ENCODE assay signal across 8 cellular contexts in the genomic region with DNA sequence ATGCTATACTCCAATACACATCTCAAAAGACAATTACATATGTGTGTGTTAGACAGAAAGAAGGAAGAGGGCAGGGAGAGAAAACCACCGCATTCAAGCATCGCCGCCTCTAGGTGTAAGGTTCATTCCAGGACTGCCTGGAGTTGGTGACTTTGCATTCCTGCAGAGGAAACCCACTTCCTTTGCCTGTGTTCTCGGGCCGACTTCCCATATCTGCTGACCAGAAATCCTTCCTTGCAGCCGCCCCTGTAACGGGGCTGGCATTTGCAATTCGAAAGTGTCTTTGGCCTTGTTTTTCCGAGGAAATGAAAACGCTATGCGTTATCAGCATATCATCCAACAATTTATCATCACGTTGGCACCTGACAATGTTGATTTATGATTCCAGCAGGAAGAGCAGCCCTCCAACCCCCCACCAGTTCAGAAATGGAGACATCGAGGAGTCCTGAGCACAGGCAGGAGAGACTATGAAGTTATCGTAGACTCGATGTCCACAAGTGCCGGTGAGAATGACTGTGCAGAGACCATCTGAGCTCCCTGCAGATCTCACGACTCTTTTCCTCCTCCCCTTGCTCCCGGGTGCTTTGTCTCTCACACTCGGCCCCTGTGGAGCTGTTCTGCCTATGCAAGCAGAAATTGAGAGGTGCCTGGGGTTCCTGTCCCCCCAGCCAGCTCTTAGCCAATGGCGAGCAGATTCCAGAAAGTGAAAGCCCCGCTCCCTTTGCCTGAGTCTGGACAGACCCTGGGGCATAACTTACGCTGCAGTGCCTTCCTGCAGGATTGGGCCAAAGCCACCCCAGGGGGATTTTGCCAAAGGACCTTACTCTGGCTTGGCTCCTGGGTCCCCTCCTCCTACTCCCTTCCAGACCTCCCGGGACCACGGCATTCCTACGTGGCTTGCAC.
DNase-seq lines count a peak whose midpoint lies in the region; ATAC-seq and TF ChIP-seq lines count a peak whose summit lies in the region.

No MANE protein-coding gene starts in this region.

- 76% methylated on average over 25 of the region's 25 CpGs for WGBS in mesenchymal stem cell

- H3K4ac ChIP-seq in mesenchymal stem cell (ENCODE audit: low read depth in 1 of 2, low read length in 2 of 2) = no peak overlapping the region

- peak overlapping the region; percentile 89 for H3K9ac ChIP-seq in mesenchymal stem cell (ENCODE audit: low read length)

- H3K27ac ChIP-seq in cingulate gyrus (ENCODE audit: low read depth, low read length) = peak overlapping the region; percentile 39
- H3K27ac ChIP-seq in mesenchymal stem cell (ENCODE audit: low read length, poor library complexity, severe bottlenecking) = peak overlapping the region; percentile 68
- H3K27ac ChIP-seq in uterus = peak overlapping the region; percentile 8 to 70

- H2AFZ ChIP-seq in mesenchymal stem cell (ENCODE audit: low read depth, low read length) = no peak overlapping the region

- H3K36me3 ChIP-seq in mesenchymal stem cell (ENCODE audit: control insufficient read depth in 1 of 2, insufficient read depth in 2 of 2, low read depth in 1 of 2, low read length in 2 of 2) (no peaks in the 10 kb centered on the region), uterus (no peaks in the 10 kb centered on the region)

- no peaks in the 10 kb centered on the region for H3K27me3 ChIP-seq in mesenchymal stem cell (ENCODE audit: control insufficient read depth in 1 of 2, insufficient read depth in 1 of 2, low read length in 2 of 2)
- no peaks in the 10 kb centered on the region for H3K27me3 ChIP-seq in uterus

- H2BK120ac ChIP-seq in mesenchymal stem cell (ENCODE audit: low read depth, low read length) = peak overlapping the region; percentile 45

- peak; percentile 90 for DNase-seq in A172 (ENCODE audit: low spot score)
- no peak for DNase-seq in mesenchymal stem cell
- no peak for DNase-seq in uterus
- DNase-seq in DMS53 treated with DMSO at 0.1 percent for 48 hours (lab: John Stamatoyannopoulos, UW; ENCODE audit: unreplicated experiment) = no peak

- H3K18ac ChIP-seq in mesenchymal stem cell (ENCODE audit: low read depth in 1 of 2, low read length in 2 of 2) = no peak overlapping the region

- peak overlapping the region; percentile 10 to 79 (median 42) for H3K4me3 Mint-ChIP-seq in IgD-negative memory B cell

- no peaks in the 10 kb centered on the region for H3K9me3 ChIP-seq in mesenchymal stem cell (ENCODE audit: control insufficient read depth, low read length)
- no peaks in the 10 kb centered on the region for H3K9me3 ChIP-seq in uterus

- H3K36me3 Mint-ChIP-seq in IgD-negative memory B cell = peaks cover 2% of the 10 kb centered on the region

- peaks cover 16% of the 10 kb centered on the region for H3K4me1 ChIP-seq in mesenchymal stem cell (ENCODE audit: control insufficient read depth, insufficient read depth, low read depth, low read length)
- H3K4me1 ChIP-seq in uterus = peaks cover 0 to 4% of the 10 kb centered on the region in 2 donors

- TF ChIP-seq CTCF in uterus (IDR thresholded peaks at IDR 0.05) = no peak

- H2BK12ac ChIP-seq in mesenchymal stem cell (ENCODE audit: low read length in 2 of 2) = no peak overlapping the region

- peaks cover 5 to 14% (median 10%) of the 10 kb centered on the region in 3 donors for H3K4me1 Mint-ChIP-seq in IgD-negative memory B cell

- no peak overlapping the region for H2BK15ac ChIP-seq in mesenchymal stem cell (ENCODE audit: low read depth, poor library complexity, severe bottlenecking)

- no peak overlapping the region for H3K14ac ChIP-seq in mesenchymal stem cell (ENCODE audit: low read length in 2 of 2)

- no peak overlapping the region for H2AK5ac ChIP-seq in mesenchymal stem cell (ENCODE audit: low read length, severe bottlenecking)

- H3K27ac Mint-ChIP-seq in IgD-negative memory B cell = peak overlapping the region in 1 of 3 donors; percentile 40

- no peak overlapping the region for H4K91ac ChIP-seq in mesenchymal stem cell (ENCODE audit: low read length)

- H3K27me3 Mint-ChIP-seq in IgD-negative memory B cell = peaks cover 12% of the 10 kb centered on the region

- H4K8ac ChIP-seq in mesenchymal stem cell (ENCODE audit: low read length) = peak overlapping the region; percentile 30

- H3K4me3 ChIP-seq in mesenchymal stem cell (ENCODE audit: insufficient read depth in 1 of 2, low read depth in 1 of 2, low read length in 2 of 2) (peak overlapping the region in 1 of 2 experiments; percentile 71), uterus (peak overlapping the region; percentile 17 to 18)

- TF ChIP-seq POLR2A in uterus (IDR thresholded peaks at IDR 0.05) = no peak

- no peak overlapping the region for H3K23ac ChIP-seq in mesenchymal stem cell (ENCODE audit: low read length in 2 of 2)

- H3K4me2 ChIP-seq in mesenchymal stem cell (ENCODE audit: low read length, poor library complexity, severe bottlenecking) = peak overlapping the region; percentile 38

- no peaks in the 10 kb centered on the region for H3K9me3 Mint-ChIP-seq in IgD-negative memory B cell

- intact Hi-C loops in uterus (cut with DNase I; ENCODE audit: low total_unique reads) = no loop called here

- no peaks in the 10 kb centered on the region for H3K79me1 ChIP-seq in mesenchymal stem cell (replicated peaks; ENCODE audit: low read length, poor library complexity, severe bottlenecking)

- H2BK5ac ChIP-seq in mesenchymal stem cell (ENCODE audit: low read depth, low read length, poor library complexity, severe bottlenecking) = peak overlapping the region; percentile 15

- ATAC-seq in HG03457 (IDR thresholded peaks at IDR 0.05; ENCODE audit: unreplicated experiment) (no peak), GM21737 (IDR thresholded peaks at IDR 0.05; ENCODE audit: unreplicated experiment) (no peak)
